ENCODE assay signal across 1 cellular context in genomic region chr13:44238011-44238421, GRCh38.
TF ChIP-seq lines count a peak whose summit lies in the region.

No MANE protein-coding gene starts in this region.

TF ChIP-seq in GM23338, 12 proteins besides CTCF, POLR2A, EP300 and RAD21 (continued from another document):
- no peak for TF ChIP-seq ZNF462 (CRISPR knock-in tag; IDR thresholded peaks at IDR 0.05)
